ENCODE assay signal across 14 cellular contexts in the genomic region with DNA sequence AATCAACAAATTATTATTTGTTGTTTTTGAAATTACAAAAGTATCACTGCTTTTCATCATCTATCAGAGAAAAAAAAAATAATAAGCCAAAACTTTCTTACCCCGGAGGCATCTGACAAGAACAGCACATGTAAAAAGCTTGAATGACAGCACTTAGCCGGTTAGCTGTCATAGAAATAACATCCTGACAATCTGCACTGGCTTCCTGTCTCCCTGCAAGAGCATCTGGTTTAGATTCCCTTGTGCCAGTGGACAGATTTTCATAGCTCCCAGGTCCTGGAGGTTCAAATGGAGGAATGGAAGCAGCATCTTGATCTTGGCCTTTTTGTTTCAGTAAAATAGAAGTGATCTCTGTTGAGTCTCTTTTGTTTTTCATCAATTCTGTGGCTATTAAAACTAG.
DNase-seq lines count a peak whose midpoint lies in the region; ATAC-seq and TF ChIP-seq lines count a peak whose summit lies in the region.
"Had no signal": no experiment of that assay in that cellular context is flagged by ENCODE, and none has a peak within 500 bp of the region (broad histone marks: within the 10 kb centered on the region; RNA-seq: fewer than 3 reads in every experiment).

No MANE protein-coding gene starts in this region.

- H3K27ac ChIP-seq in trophoblast cell (ENCODE audit: low read depth, low read length): no peak overlapping the region
- H3K27ac ChIP-seq: epithelial cell of prostate had no signal

- no peak overlapping the region for H4K8ac ChIP-seq in trophoblast cell (ENCODE audit: low read depth, low read length)

- H3K79me2 ChIP-seq in trophoblast cell (ENCODE audit: control insufficient read depth, insufficient read depth, low read length, poor library complexity): no peaks in the 10 kb centered on the region

- H3K9ac ChIP-seq in trophoblast cell (ENCODE audit: low read length): no peak overlapping the region

- no peaks in the 10 kb centered on the region for H3K79me1 ChIP-seq in trophoblast cell (ENCODE audit: low read length)

- H3K14ac ChIP-seq in trophoblast cell (ENCODE audit: low read length): no peak overlapping the region

- no peak overlapping the region for H2AFZ ChIP-seq in trophoblast cell (ENCODE audit: insufficient read depth, low read length, poor library complexity)

- no peak overlapping the region for H3K4ac ChIP-seq in trophoblast cell (ENCODE audit: low read depth, low read length)

- no peak for TF ChIP-seq CTCF in epithelial cell of esophagus (IDR thresholded peaks at IDR 0.05; ENCODE audit: insufficient read depth, low read depth, low read length, missing control alignments)

- no peaks in the 10 kb centered on the region for H3K4me1 ChIP-seq in trophoblast cell (ENCODE audit: control insufficient read depth in 1 of 2, insufficient read depth in 2 of 2, low read length in 2 of 2)

- H3K23ac ChIP-seq in trophoblast cell (ENCODE audit: low read length): no peak overlapping the region

- no peak overlapping the region for H2BK5ac ChIP-seq in trophoblast cell (ENCODE audit: low read depth, low read length, poor library complexity)

- H4K91ac ChIP-seq in trophoblast cell (ENCODE audit: low read depth, low read length): no peak overlapping the region

- H3K4me3 ChIP-seq in epithelial cell of esophagus (ENCODE audit: low read length): no peak overlapping the region
- H3K4me3 ChIP-seq in trophoblast cell (ENCODE audit: low read depth, low read length): no peak overlapping the region

- H3K36me3 ChIP-seq in trophoblast cell (ENCODE audit: control insufficient read depth in 1 of 2, insufficient read depth in 2 of 2, low read length in 2 of 2): peaks cover 0 to 4% of the 10 kb centered on the region in 2 experiments

- no peak overlapping the region for H4K12ac ChIP-seq in trophoblast cell (ENCODE audit: low read depth, low read length)

- H3K4me2 ChIP-seq in trophoblast cell (ENCODE audit: low read length): no peak overlapping the region

- H2AK5ac ChIP-seq in trophoblast cell (ENCODE audit: low read length): no peak overlapping the region

- peak; percentile 9 for DNase-seq in GM04504 (ENCODE audit: low read depth)
- DNase-seq in SK-N-DZ (ENCODE audit: low spot score): peak; percentile 26
- DNase-seq in epithelial cell of esophagus (ENCODE audit: low read depth): peak; percentile 29
- DNase-seq in trophoblast cell: peak; percentile 21 to 56
- no peak for DNase-seq in HK-2 (ENCODE audit: unreplicated experiment)
- DNase-seq: activated CD4-positive, alpha-beta T cell treated with anti-CD3 and anti-CD28 coated beads for 1 hour; central memory CD4-positive, alpha-beta T cell; GF-D8; hippocampal formation; NCI-H2107; NCI-H774 had no signal

- no peak overlapping the region for H2BK12ac ChIP-seq in trophoblast cell (ENCODE audit: low read length)

- no peak overlapping the region for H2BK120ac ChIP-seq in trophoblast cell (ENCODE audit: insufficient read depth, low read length, poor library complexity)

- H3K18ac ChIP-seq in trophoblast cell (ENCODE audit: low read length): no peak overlapping the region

- H3K27me3 ChIP-seq in trophoblast cell (ENCODE audit: insufficient read depth, low read length): no peaks in the 10 kb centered on the region

- no peak for ATAC-seq in GM18498 (IDR thresholded peaks at IDR 0.05; ENCODE audit: unreplicated experiment)
- ATAC-seq in HG03280 (IDR thresholded peaks at IDR 0.05; ENCODE audit: unreplicated experiment): no peak

- H3K9me3 ChIP-seq in trophoblast cell (ENCODE audit: insufficient read depth, low read depth, low read length): no peaks in the 10 kb centered on the region

- no CpG with 5 or more reads among the region's 2 CpGs for whole genome bisulfite sequencing in trophoblast cell (ENCODE audit: extremely low coverage, insufficient coverage, insufficient read length)
